In genomic region chr20:3759884-3760283, GRCh38 we compare ENCODE assay signal across 1 cellular context.
TF ChIP-seq lines count a peak whose summit lies in the region.

No MANE protein-coding gene starts in this region.

TF ChIP-seq in H1, 55 proteins besides CTCF, POLR2A, EP300 and RAD21:
- TF ChIP-seq RFX5 (IDR thresholded peaks at IDR 0.05; ENCODE audit: borderline replicate concordance, low read depth, low read length) (no peak), GTF2F1 (IDR thresholded peaks at IDR 0.05; ENCODE audit: borderline replicate concordance, low read depth, low read length) (no peak), CBX8 (IDR thresholded peaks at IDR 0.05; ENCODE audit: borderline replicate concordance, low read depth, low read length) (no peak), NRF1 (IDR thresholded peaks at IDR 0.05; ENCODE audit: low read depth, low read length) (no peak)
- TF ChIP-seq, protein P1, sequence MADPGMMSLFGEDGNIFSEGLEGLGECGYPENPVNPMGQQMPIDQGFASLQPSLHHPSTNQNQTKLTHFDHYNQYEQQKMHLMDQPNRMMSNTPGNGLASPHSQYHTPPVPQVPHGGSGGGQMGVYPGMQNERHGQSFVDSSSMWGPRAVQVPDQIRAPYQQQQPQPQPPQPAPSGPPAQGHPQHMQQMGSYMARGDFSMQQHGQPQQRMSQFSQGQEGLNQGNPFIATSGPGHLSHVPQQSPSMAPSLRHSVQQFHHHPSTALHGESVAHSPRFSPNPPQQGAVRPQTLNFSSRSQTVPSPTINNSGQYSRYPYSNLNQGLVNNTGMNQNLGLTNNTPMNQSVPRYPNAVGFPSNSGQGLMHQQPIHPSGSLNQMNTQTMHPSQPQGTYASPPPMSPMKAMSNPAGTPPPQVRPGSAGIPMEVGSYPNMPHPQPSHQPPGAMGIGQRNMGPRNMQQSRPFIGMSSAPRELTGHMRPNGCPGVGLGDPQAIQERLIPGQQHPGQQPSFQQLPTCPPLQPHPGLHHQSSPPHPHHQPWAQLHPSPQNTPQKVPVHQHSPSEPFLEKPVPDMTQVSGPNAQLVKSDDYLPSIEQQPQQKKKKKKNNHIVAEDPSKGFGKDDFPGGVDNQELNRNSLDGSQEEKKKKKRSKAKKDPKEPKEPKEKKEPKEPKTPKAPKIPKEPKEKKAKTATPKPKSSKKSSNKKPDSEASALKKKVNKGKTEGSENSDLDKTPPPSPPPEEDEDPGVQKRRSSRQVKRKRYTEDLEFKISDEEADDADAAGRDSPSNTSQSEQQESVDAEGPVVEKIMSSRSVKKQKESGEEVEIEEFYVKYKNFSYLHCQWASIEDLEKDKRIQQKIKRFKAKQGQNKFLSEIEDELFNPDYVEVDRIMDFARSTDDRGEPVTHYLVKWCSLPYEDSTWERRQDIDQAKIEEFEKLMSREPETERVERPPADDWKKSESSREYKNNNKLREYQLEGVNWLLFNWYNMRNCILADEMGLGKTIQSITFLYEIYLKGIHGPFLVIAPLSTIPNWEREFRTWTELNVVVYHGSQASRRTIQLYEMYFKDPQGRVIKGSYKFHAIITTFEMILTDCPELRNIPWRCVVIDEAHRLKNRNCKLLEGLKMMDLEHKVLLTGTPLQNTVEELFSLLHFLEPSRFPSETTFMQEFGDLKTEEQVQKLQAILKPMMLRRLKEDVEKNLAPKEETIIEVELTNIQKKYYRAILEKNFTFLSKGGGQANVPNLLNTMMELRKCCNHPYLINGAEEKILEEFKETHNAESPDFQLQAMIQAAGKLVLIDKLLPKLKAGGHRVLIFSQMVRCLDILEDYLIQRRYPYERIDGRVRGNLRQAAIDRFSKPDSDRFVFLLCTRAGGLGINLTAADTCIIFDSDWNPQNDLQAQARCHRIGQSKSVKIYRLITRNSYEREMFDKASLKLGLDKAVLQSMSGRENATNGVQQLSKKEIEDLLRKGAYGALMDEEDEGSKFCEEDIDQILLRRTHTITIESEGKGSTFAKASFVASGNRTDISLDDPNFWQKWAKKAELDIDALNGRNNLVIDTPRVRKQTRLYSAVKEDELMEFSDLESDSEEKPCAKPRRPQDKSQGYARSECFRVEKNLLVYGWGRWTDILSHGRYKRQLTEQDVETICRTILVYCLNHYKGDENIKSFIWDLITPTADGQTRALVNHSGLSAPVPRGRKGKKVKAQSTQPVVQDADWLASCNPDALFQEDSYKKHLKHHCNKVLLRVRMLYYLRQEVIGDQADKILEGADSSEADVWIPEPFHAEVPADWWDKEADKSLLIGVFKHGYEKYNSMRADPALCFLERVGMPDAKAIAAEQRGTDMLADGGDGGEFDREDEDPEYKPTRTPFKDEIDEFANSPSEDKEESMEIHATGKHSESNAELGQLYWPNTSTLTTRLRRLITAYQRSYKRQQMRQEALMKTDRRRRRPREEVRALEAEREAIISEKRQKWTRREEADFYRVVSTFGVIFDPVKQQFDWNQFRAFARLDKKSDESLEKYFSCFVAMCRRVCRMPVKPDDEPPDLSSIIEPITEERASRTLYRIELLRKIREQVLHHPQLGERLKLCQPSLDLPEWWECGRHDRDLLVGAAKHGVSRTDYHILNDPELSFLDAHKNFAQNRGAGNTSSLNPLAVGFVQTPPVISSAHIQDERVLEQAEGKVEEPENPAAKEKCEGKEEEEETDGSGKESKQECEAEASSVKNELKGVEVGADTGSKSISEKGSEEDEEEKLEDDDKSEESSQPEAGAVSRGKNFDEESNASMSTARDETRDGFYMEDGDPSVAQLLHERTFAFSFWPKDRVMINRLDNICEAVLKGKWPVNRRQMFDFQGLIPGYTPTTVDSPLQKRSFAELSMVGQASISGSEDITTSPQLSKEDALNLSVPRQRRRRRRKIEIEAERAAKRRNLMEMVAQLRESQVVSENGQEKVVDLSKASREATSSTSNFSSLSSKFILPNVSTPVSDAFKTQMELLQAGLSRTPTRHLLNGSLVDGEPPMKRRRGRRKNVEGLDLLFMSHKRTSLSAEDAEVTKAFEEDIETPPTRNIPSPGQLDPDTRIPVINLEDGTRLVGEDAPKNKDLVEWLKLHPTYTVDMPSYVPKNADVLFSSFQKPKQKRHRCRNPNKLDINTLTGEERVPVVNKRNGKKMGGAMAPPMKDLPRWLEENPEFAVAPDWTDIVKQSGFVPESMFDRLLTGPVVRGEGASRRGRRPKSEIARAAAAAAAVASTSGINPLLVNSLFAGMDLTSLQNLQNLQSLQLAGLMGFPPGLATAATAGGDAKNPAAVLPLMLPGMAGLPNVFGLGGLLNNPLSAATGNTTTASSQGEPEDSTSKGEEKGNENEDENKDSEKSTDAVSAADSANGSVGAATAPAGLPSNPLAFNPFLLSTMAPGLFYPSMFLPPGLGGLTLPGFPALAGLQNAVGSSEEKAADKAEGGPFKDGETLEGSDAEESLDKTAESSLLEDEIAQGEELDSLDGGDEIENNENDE (IDR thresholded peaks at IDR 0.05; ENCODE audit: insufficient replicate concordance, low read length), result no peak
